37 cellular contexts compared by ENCODE assay signal in genomic region chr14:90891326-90891725, GRCh38.
DNase-seq lines count a peak whose midpoint lies in the region; ATAC-seq, FAIRE-seq and TF ChIP-seq lines count a peak whose summit lies in the region.
"Had no signal": no experiment of that assay in that cellular context is flagged by ENCODE, and none has a peak within 500 bp of the region (broad histone marks: within the 10 kb centered on the region; RNA-seq: fewer than 3 reads in every experiment).

No MANE protein-coding gene starts in this region.

- H3K27ac Mint-ChIP-seq in MCF 10A (ENCODE audit: low read depth, unreplicated experiment): peak overlapping the region; percentile 49
- peak overlapping the region; percentile 8 for H3K27ac Mint-ChIP-seq in stimulated activated effector memory CD8-positive, alpha-beta T cell treated with anti-CD3 and anti-CD28 coated beads, Interleukin-12 subunit alpha, Interleukin-12 subunit beta, amount 100 ng/mL, for 72 hours
- H3K27ac Mint-ChIP-seq: B cell; CD14-positive monocyte; CD4-positive, alpha-beta memory T cell; CD4-positive, alpha-beta T cell; CD8-positive, alpha-beta T cell had no signal

- H3K4me3 ChIP-seq in SK-N-SH (ENCODE audit: low read depth in 2 of 2, low read length in 1 of 2) (no peak overlapping the region), mammary epithelial cell (replicated peaks in 1 of 3; ENCODE audit: insufficient read depth in 1 of 3, low read depth in 2 of 3, low read length in 3 of 3) (no peak overlapping the region)
- H3K4me3 ChIP-seq: A549; BLaER1; BLaER1 treated with 17β-estradiol and CSF1 and Interleukin-3, amounts not matched to agents 10 nM and 100 nM had no signal

- H3K27ac ChIP-seq in SK-N-SH (ENCODE audit: low read depth in 2 of 2, low read length in 1 of 2) (no peak overlapping the region), mammary epithelial cell (ENCODE audit: insufficient read depth, low read depth, low read length) (no peak overlapping the region), caudate nucleus (ENCODE audit: low read depth, low read length) (no peak overlapping the region)
- H3K27ac ChIP-seq: 22Rv1; A549; BLaER1; BLaER1 treated with 17β-estradiol and CSF1 and Interleukin-3, amounts not matched to agents 10 nM and 100 nM; C4-2B had no signal

- in situ Hi-C loops in mammary epithelial cell (cut with MboI; ENCODE audit: low sequenced_read_pairs in 2 of 2): no loop called here

- H3K9me2 ChIP-seq in SK-N-SH: no peaks in the 10 kb centered on the region

- no peaks in the 10 kb centered on the region for H3K9me3 Mint-ChIP-seq in MCF 10A (ENCODE audit: unreplicated experiment)
- no peaks in the 10 kb centered on the region for H3K9me3 Mint-ChIP-seq in stimulated activated effector memory CD8-positive, alpha-beta T cell treated with anti-CD3 and anti-CD28 coated beads, Interleukin-12 subunit alpha, Interleukin-12 subunit beta, amount 100 ng/mL, for 72 hours
- H3K9me3 Mint-ChIP-seq: CD14-positive monocyte; CD4-positive, alpha-beta memory T cell; CD4-positive, alpha-beta T cell; CD4-positive, CD25-positive, alpha-beta regulatory T cell; CD8-positive, alpha-beta memory T cell; CD8-positive, alpha-beta T cell had no signal

- H3K4me1 Mint-ChIP-seq in MCF 10A (ENCODE audit: insufficient read depth, unreplicated experiment): no peaks in the 10 kb centered on the region
- H3K4me1 Mint-ChIP-seq in stimulated activated effector memory CD8-positive, alpha-beta T cell treated with anti-CD3 and anti-CD28 coated beads, Interleukin-12 subunit alpha, Interleukin-12 subunit beta, amount 100 ng/mL, for 72 hours: no peaks in the 10 kb centered on the region
- H3K4me1 Mint-ChIP-seq: B cell; CD8-positive, alpha-beta memory T cell had no signal

- CTCF ChIA-PET in SK-N-SH (lab: Yijun Ruan, JAX): interaction anchor here (0.9 to 6.1 kb wide), 6 partner anchors 9 to 396 kb away, joined by 3 to 47 read pairs (median 4); no protein-coding TSS in a partner anchor
- CTCF ChIA-PET in MCF 10A (lab: Yijun Ruan, JAX): interaction anchor here (0.6 to 1.2 kb wide), 8 partner anchors 11 to 498 kb away, joined by 3 to 6 read pairs (median 3); no protein-coding TSS in a partner anchor
- CTCF ChIA-PET in mammary epithelial cell (lab: Charles Lee; ENCODE audit: low non-redundant PET): no interaction called here

- no peaks in the 10 kb centered on the region for H3K9me3 ChIP-seq in SK-N-SH
- H3K9me3 ChIP-seq in mammary epithelial cell (replicated peaks; ENCODE audit: insufficient read depth, low read length): no peaks in the 10 kb centered on the region
- H3K9me3 ChIP-seq: A549; BE2C; BLaER1; BLaER1 treated with 17β-estradiol and CSF1 and Interleukin-3, amounts not matched to agents 10 nM and 100 nM; Caco-2 had no signal

- TF ChIP-seq CTCF in SK-N-SH (IDR thresholded peaks at IDR 0.05): no peak
- TF ChIP-seq CTCF in MCF 10A (IDR thresholded peaks at IDR 0.05; ENCODE audit: unreplicated experiment): no peak
- no peak for TF ChIP-seq CTCF in mammary epithelial cell (conservative IDR thresholded peaks at IDR 0.05 in 1 of 2, IDR thresholded peaks at IDR 0.05 in 1 of 2; ENCODE audit: extremely low read depth in 1 of 2, insufficient read depth in 1 of 2, low read depth in 1 of 2, low read length in 2 of 2)

- H3K36me3 ChIP-seq in SK-N-SH (replicated peaks in 1 of 2; ENCODE audit: control insufficient read depth in 1 of 2, insufficient read depth in 2 of 2, low read length in 1 of 2) (peaks cover 0 to 4% of the 10 kb centered on the region in 2 experiments), mammary epithelial cell (ENCODE audit: insufficient read depth, low read length) (no peaks in the 10 kb centered on the region)
- H3K36me3 ChIP-seq: BE2C; BLaER1 treated with 17β-estradiol and CSF1 and Interleukin-3, amounts not matched to agents 10 nM and 100 nM had no signal

- TF ChIP-seq EP300 in SK-N-SH (IDR thresholded peaks at IDR 0.05; ENCODE audit: borderline replicate concordance in 1 of 2, low read depth in 1 of 2, low read length in 1 of 2): no peak

- intact Hi-C loops in MCF 10A (cut with micrococcal nuclease): no loop called here
- intact Hi-C loops in mammary epithelial cell (cut with micrococcal nuclease): no loop called here

- ATAC-seq in SK-N-SH treated with all-trans-retinoic acid at 6 μM for 48 hours: peak; percentile 28; the same call in 1 of the 3 replicates
- ATAC-seq in stimulated activated effector memory CD8-positive, alpha-beta T cell treated with anti-CD3 and anti-CD28 coated beads, Interleukin-12 subunit alpha, Interleukin-12 subunit beta, amount 100 ng/mL, for 72 hours: no peak
- ATAC-seq: A549; CD8-positive, alpha-beta T cell had no signal

- no peaks in the 10 kb centered on the region for H3K27me3 Mint-ChIP-seq in MCF 10A (ENCODE audit: insufficient read depth, unreplicated experiment)
- H3K27me3 Mint-ChIP-seq: B cell; CD4-positive, alpha-beta memory T cell; CD4-positive, alpha-beta T cell; CD4-positive, CD25-positive, alpha-beta regulatory T cell; CD8-positive, alpha-beta memory T cell had no signal

- BruUV-seq in MCF 10A (replicated peaks; lab: Mats Ljungman, UMichigan): no TSS peak
- no TSS peak for BruUV-seq in mammary epithelial cell (replicated peaks; lab: Mats Ljungman, UMichigan)

- no peak overlapping the region for H3K9ac ChIP-seq in SK-N-SH
- no peak overlapping the region for H3K9ac ChIP-seq in mammary epithelial cell (ENCODE audit: insufficient read depth, low read length)
- H3K9ac ChIP-seq: BLaER1; BLaER1 treated with 17β-estradiol and CSF1 and Interleukin-3, amounts not matched to agents 10 nM and 100 nM had no signal

- H3K27me3 ChIP-seq in SK-N-SH (ENCODE audit: insufficient read depth) (no peaks in the 10 kb centered on the region), mammary epithelial cell (ENCODE audit: insufficient read depth, low read length) (no peaks in the 10 kb centered on the region)
- H3K27me3 ChIP-seq: BE2C; BLaER1; BLaER1 treated with 17β-estradiol and CSF1 and Interleukin-3, amounts not matched to agents 10 nM and 100 nM had no signal

- FAIRE-seq in H54 (lab: Jason Lieb, UNC): peak; percentile 15
- FAIRE-seq: A204.1, A549, D721Med had no signal

- TF ChIP-seq RAD21 in SK-N-SH (IDR thresholded peaks at IDR 0.05; ENCODE audit: low read length): no peak

- H2AFZ ChIP-seq in SK-N-SH (ENCODE audit: low read depth) (no peak overlapping the region), mammary epithelial cell (ENCODE audit: low read depth, low read length) (no peak overlapping the region)

- H3K4me2 ChIP-seq in SK-N-SH: no peak overlapping the region
- no peak overlapping the region for H3K4me2 ChIP-seq in mammary epithelial cell (ENCODE audit: insufficient read depth, low read depth, low read length)
- H3K4me2 ChIP-seq: A549; BLaER1; BLaER1 treated with 17β-estradiol and CSF1 and Interleukin-3, amounts not matched to agents 10 nM and 100 nM had no signal

- no peaks in the 10 kb centered on the region for H4K20me1 ChIP-seq in SK-N-SH (ENCODE audit: insufficient read depth)
- H4K20me1 ChIP-seq in mammary epithelial cell (ENCODE audit: insufficient read depth, low read length): no peaks in the 10 kb centered on the region
- H4K20me1 ChIP-seq: BLaER1; BLaER1 treated with 17β-estradiol and CSF1 and Interleukin-3, amounts not matched to agents 10 nM and 100 nM had no signal

- H3K4me3 Mint-ChIP-seq in MCF 10A (ENCODE audit: unreplicated experiment): no peak overlapping the region
- H3K4me3 Mint-ChIP-seq in stimulated activated effector memory CD8-positive, alpha-beta T cell treated with anti-CD3 and anti-CD28 coated beads, Interleukin-12 subunit alpha, Interleukin-12 subunit beta, amount 100 ng/mL, for 72 hours: no peak overlapping the region
- H3K4me3 Mint-ChIP-seq: B cell; CD14-positive monocyte; CD4-positive, alpha-beta memory T cell; CD4-positive, alpha-beta T cell; CD4-positive, CD25-positive, alpha-beta regulatory T cell; CD8-positive, alpha-beta memory T cell; CD8-positive, alpha-beta T cell had no signal

- POLR2A ChIA-PET in SK-N-SH (lab: Yijun Ruan, JAX) (no interaction called here), MCF 10A (lab: Yijun Ruan, JAX) (interaction anchor here (0.8 to 1.6 kb wide), 4 partner anchors 10 to 133 kb away, joined by 3 to 5 read pairs (median 4); no protein-coding TSS in a partner anchor)

- no peaks in the 10 kb centered on the region for H3K79me2 ChIP-seq in SK-N-SH (ENCODE audit: insufficient read depth)
- no peaks in the 10 kb centered on the region for H3K79me2 ChIP-seq in mammary epithelial cell (ENCODE audit: insufficient read depth, low read length)

- H3K36me3 Mint-ChIP-seq in MCF 10A (ENCODE audit: insufficient read depth, unreplicated experiment): no peaks in the 10 kb centered on the region
- H3K36me3 Mint-ChIP-seq in stimulated activated effector memory CD8-positive, alpha-beta T cell treated with anti-CD3 and anti-CD28 coated beads, Interleukin-12 subunit alpha, Interleukin-12 subunit beta, amount 100 ng/mL, for 72 hours: peaks cover 97% of the 10 kb centered on the region

- TF ChIP-seq POLR2A in H54 (IDR thresholded peaks at IDR 0.05; ENCODE audit: low read depth, low read length): no peak

- peaks cover 0 to 3% of the 10 kb centered on the region in 2 experiments; a peak in 2 of 4 replicates for H3K4me1 ChIP-seq in SK-N-SH (ENCODE audit: control insufficient read depth in 1 of 2, insufficient read depth in 2 of 2, low read depth in 1 of 2, low read length in 1 of 2)
- H3K4me1 ChIP-seq in mammary epithelial cell (ENCODE audit: insufficient read depth, low read length): no peaks in the 10 kb centered on the region
- H3K4me1 ChIP-seq: A549, BE2C, BLaER1, Caco-2 had no signal

- DNase-seq in SK-N-SH: no peak
- DNase-seq in MCF 10A (ENCODE audit: unreplicated experiment): no peak
- no peak for DNase-seq in mammary epithelial cell
- DNase-seq in H54 (ENCODE audit: insufficient read length, low spot score): no peak
- DNase-seq in stimulated activated effector memory CD8-positive, alpha-beta T cell treated with anti-CD3 and anti-CD28 coated beads, Interleukin-12 subunit alpha, Interleukin-12 subunit beta, amount 100 ng/mL, for 72 hours (ENCODE audit: low spot score in 2 of 2): no peak
- no peak for DNase-seq in NCI-H2107 (lab: John Stamatoyannopoulos, UW)
- no peak for DNase-seq in caudate nucleus (lab: John Stamatoyannopoulos, UW)
- DNase-seq: 8988T; ACHN; AML-193; BE2C; C1 segment of cervical spinal cord; Caco-2; Calu3; CD4-positive, alpha-beta memory T cell; CD4-positive, alpha-beta T cell; CD4-positive, CD25-positive, alpha-beta regulatory T cell; CD8-positive, alpha-beta memory T cell; CD8-positive, alpha-beta T cell; COR-L47; DMS 273 treated with DMSO at 0.1 percent for 48 hours; DMS153; DMS53; DMS79; DMS79 treated with DMSO at 0.1 percent for 48 hours; DND-41; EL had no signal

- dilution Hi-C loops in mammary epithelial cell (cut with HindIII; ENCODE audit: low sequenced_read_pairs): loop anchor here (5.0 kb wide), 1 partner anchor 401 kb away; no protein-coding TSS in a partner anchor

- H3F3A ChIP-seq in SK-N-SH (replicated peaks; ENCODE audit: insufficient read depth): no peaks in the 10 kb centered on the region

- 33% methylated on average over 1 of the region's 1 CpG for WGBS in SK-N-SH (ENCODE audit: low lambda C conversion rate)
- 95% methylated on average over 1 of the region's 1 CpG for WGBS in mammary epithelial cell (ENCODE audit: low coverage, missing lambda C conversion rate)

TF ChIP-seq in SK-N-SH treated with all-trans-retinoic acid at 6 μM for 48 hours, 23 proteins besides CTCF, POLR2A, EP300 and RAD21 (continues in another document):
- peak; percentile 95 for TF ChIP-seq ISL1 (CRISPR knock-in tag; IDR thresholded peaks at IDR 0.05)

TF ChIP-seq in SK-N-SH, 30 proteins besides CTCF, POLR2A, EP300 and RAD21 (continues in another document):
- no peak for TF ChIP-seq FOXJ3 (CRISPR knock-in tag; IDR thresholded peaks at IDR 0.05)
